In genomic region chr7:116150588-116150987, GRCh38 we compare ENCODE assay signal across 11 cellular contexts. TPM values are rescaled to one million over a fixed set of nuclear protein-coding genes. Genes with fewer than 3 reads are reported as not detected.
A peak's percentile ranks its signal among the peaks of the same experiment; 100 is the strongest.
DNase-seq lines count a peak whose midpoint lies in the region; ATAC-seq and TF ChIP-seq lines count a peak whose summit lies in the region.
"Had no signal": no experiment of that assay in that cellular context is flagged by ENCODE, and none has a peak within 500 bp of the region (broad histone marks: within the 10 kb centered on the region; RNA-seq: fewer than 3 reads in every experiment).

No MANE protein-coding gene starts in this region.

- H3K36me3 ChIP-seq in DOHH2 (ENCODE audit: control insufficient read depth, low read length): no peaks in the 10 kb centered on the region
- H3K36me3 ChIP-seq in effector memory CD4-positive, alpha-beta T cell (ENCODE audit: control insufficient read depth, insufficient read depth, low read length): no peaks in the 10 kb centered on the region
- H3K36me3 ChIP-seq: HAP-1 had no signal

- ATAC-seq in GM19397 (IDR thresholded peaks at IDR 0.05; ENCODE audit: unreplicated experiment) (peak; percentile 83), HG02943 (IDR thresholded peaks at IDR 0.05; ENCODE audit: low read depth, unreplicated experiment) (peak; percentile 88), omental fat pad (ENCODE audit: low FRiP score) (no peak)

- DNase-seq in MV-4-11 (lab: John Stamatoyannopoulos, UW) (peak; percentile 54), omental fat pad (ENCODE audit: low spot score) (no peak)
- DNase-seq in effector memory CD4-positive, alpha-beta T cell: no peak
- DNase-seq in activated T-cell treated with anti-CD3 and anti-CD28 coated beads, Interleukin-2, amount 50 U/mL, for 1 hour: no peak
- no peak for DNase-seq in stimulated activated CD4-positive, alpha-beta T cell treated with anti-CD3 and anti-CD28 coated beads, Interleukin-2, amount 100 ng/mL, for 48 hours
- DNase-seq: CD4-positive, alpha-beta memory T cell; testis had no signal

- peak overlapping the region; percentile 64 for H3K4me2 ChIP-seq in DOHH2 (ENCODE audit: low read length)

- no peaks in the 10 kb centered on the region for H3K9me2 ChIP-seq in DOHH2 (replicated peaks; ENCODE audit: control insufficient read depth, low read length)

- H3K4me3 ChIP-seq in DOHH2 (ENCODE audit: low read length): peak overlapping the region; percentile 44
- no peak overlapping the region for H3K4me3 ChIP-seq in effector memory CD4-positive, alpha-beta T cell (ENCODE audit: insufficient read depth, low read depth, low read length, poor library complexity, severe bottlenecking)
- H3K4me3 ChIP-seq: HAP-1, testis had no signal

- peak overlapping the region; percentile 68 for H3K27ac ChIP-seq in DOHH2 (ENCODE audit: low read depth, low read length)
- H3K27ac ChIP-seq in effector memory CD4-positive, alpha-beta T cell (ENCODE audit: insufficient read depth, low read length, poor library complexity, severe bottlenecking): no peak overlapping the region
- H3K27ac ChIP-seq: testis had no signal

- TF ChIP-seq CTCF in DOHH2 (IDR thresholded peaks at IDR 0.05; ENCODE audit: low read depth, low read length, poor library complexity, severe bottlenecking): no peak
- TF ChIP-seq CTCF in omental fat pad (IDR thresholded peaks at IDR 0.05): no peak

- peaks cover 3% of the 10 kb centered on the region for H3F3A ChIP-seq in DOHH2 (ENCODE audit: control insufficient read depth, insufficient read depth)

- H3K4me1 ChIP-seq in DOHH2 (ENCODE audit: control insufficient read depth, low read length): peaks cover 45% of the 10 kb centered on the region
- H3K4me1 ChIP-seq in effector memory CD4-positive, alpha-beta T cell (ENCODE audit: control insufficient read depth, insufficient read depth, low read length, poor library complexity, severe bottlenecking): no peaks in the 10 kb centered on the region
- H3K4me1 ChIP-seq: HAP-1, testis had no signal

- H3K27me3 ChIP-seq in DOHH2 (ENCODE audit: control insufficient read depth, low read length): no peaks in the 10 kb centered on the region
- no peaks in the 10 kb centered on the region for H3K27me3 ChIP-seq in effector memory CD4-positive, alpha-beta T cell (replicated peaks; ENCODE audit: control insufficient read depth, insufficient read depth, low read length, poor library complexity, severe bottlenecking)
- H3K27me3 ChIP-seq: testis had no signal

- H3K79me2 ChIP-seq in DOHH2 (ENCODE audit: control insufficient read depth, low read length): no peaks in the 10 kb centered on the region

- no peaks in the 10 kb centered on the region for H4K20me1 ChIP-seq in DOHH2 (ENCODE audit: control insufficient read depth, insufficient read depth, low read depth, low read length)

- no peaks in the 10 kb centered on the region for H3K9me3 ChIP-seq in DOHH2 (ENCODE audit: control insufficient read depth, insufficient read depth, low read length)
- H3K9me3 ChIP-seq in effector memory CD4-positive, alpha-beta T cell (ENCODE audit: control insufficient read depth, low read length): no peaks in the 10 kb centered on the region
- H3K9me3 ChIP-seq: HAP-1, testis had no signal

RNA-seq across cellular contexts. Expression of gene TES, which starts 59.8 kb away (rescaled TPM):
- 10 to 100 TPM; 22.0 to 58.6 (median 35.8) TPM for total RNA-seq in omental fat pad
